In the genomic region with DNA sequence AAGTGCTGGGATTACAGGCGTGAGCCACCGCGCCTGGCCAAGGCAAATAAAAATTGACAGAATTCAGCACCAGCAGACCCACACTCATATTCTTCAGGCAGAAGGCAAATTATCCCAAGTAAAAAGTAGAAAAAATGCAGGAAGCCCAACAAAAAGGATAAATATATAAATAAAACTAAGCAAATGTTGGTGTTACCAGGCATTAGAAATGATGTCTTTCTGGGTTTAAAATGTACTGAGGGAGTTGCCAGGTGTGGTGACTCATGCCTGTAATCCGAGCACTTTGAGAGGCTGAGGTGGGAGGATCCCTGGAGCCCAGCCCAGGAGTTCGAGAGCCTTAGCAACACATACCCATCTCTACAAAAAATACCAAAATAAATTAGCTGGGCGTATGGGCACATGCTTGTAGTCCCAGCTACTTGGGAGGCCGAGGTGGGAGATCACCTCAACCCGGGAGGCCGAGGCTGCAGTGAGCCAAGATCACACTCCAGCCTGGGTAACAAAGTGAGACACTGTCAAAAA, we compare ENCODE assay signal across 6 cellular contexts. TPM values are rescaled to one million over a fixed set of nuclear protein-coding genes. Genes with fewer than 3 reads are reported as not detected.
A peak's percentile ranks its signal among the peaks of the same experiment; 100 is the strongest.
DNase-seq lines count a peak whose midpoint lies in the region; ATAC-seq and TF ChIP-seq lines count a peak whose summit lies in the region.

No MANE protein-coding gene starts in this region.

- no peaks in the 10 kb centered on the region for H3K9me3 ChIP-seq in esophagus muscularis mucosa
- H3K9me3 ChIP-seq in BE2C = no peaks in the 10 kb centered on the region

- H3K36me3 ChIP-seq in esophagus muscularis mucosa = peaks cover 23 to 73% (median 52%) of the 10 kb centered on the region in 4 donors
- H3K36me3 ChIP-seq in BE2C = peaks cover 71% of the 10 kb centered on the region

- peak; percentile 74 for DNase-seq in NCI-H2171 (lab: John Stamatoyannopoulos, UW)
- peak; percentile 98 for DNase-seq in esophagus muscularis mucosa (ENCODE audit: extremely low spot score)
- DNase-seq in stromal cell of bone marrow (ENCODE audit: low read depth) = peak; percentile 93
- no peak for DNase-seq in BE2C

- intact Hi-C loops in esophagus muscularis mucosa (cut with DNase I) = no loop called here

- ATAC-seq in GM21390 (IDR thresholded peaks at IDR 0.05; ENCODE audit: unreplicated experiment) = no peak
- no peak for ATAC-seq in GM21423 (IDR thresholded peaks at IDR 0.05; ENCODE audit: unreplicated experiment)

- WGBS in esophagus muscularis mucosa = 36% methylated on average over 9 of the region's 9 CpGs

- no peak for TF ChIP-seq POLR2A in esophagus muscularis mucosa (IDR thresholded peaks at IDR 0.05; ENCODE audit: low read depth)

- TF ChIP-seq EP300 in esophagus muscularis mucosa (IDR thresholded peaks at IDR 0.05) = no peak

- H3K4me3 ChIP-seq in esophagus muscularis mucosa = no peak overlapping the region
- no peak overlapping the region for H3K4me3 ChIP-seq in BE2C (ENCODE audit: low read depth, low read length)

- no peaks in the 10 kb centered on the region for H3K27me3 ChIP-seq in esophagus muscularis mucosa
- H3K27me3 ChIP-seq in BE2C = no peaks in the 10 kb centered on the region

- H3K4me1 ChIP-seq in esophagus muscularis mucosa (peaks cover 35 to 87% (median 82%) of the 10 kb centered on the region in 4 donors), BE2C (no peaks in the 10 kb centered on the region; the same call in 1 of the 2 replicates)

- no peak for TF ChIP-seq CTCF in esophagus muscularis mucosa (IDR thresholded peaks at IDR 0.05)
- TF ChIP-seq CTCF in BE2C (IDR thresholded peaks at IDR 0.05; ENCODE audit: low read depth, low read length) = no peak

- peak overlapping the region; percentile 80 to 84 (median 84) for H3K27ac ChIP-seq in esophagus muscularis mucosa (replicated peaks in 1 of 4)

RNA-seq across cellular contexts. Expression of a gene that starts 6.3 kb away (rescaled TPM):
- 100 to 1,000 TPM in 1 of 4 donors, 10 to 100 TPM in 3; 75.9 to 121 (median 87.8) TPM for total RNA-seq in esophagus muscularis mucosa
- 605 TPM for polyA plus RNA-seq in BE2C (2012; ENCODE audit: insufficient read depth, insufficient read length, low read depth)

RNA-seq across cellular contexts. Expression of a gene that starts 6.4 kb away (rescaled TPM):
- 10 to 100 TPM; 15.4 to 44.9 (median 31.5) TPM for total RNA-seq in esophagus muscularis mucosa
- 25.3 TPM for polyA plus RNA-seq in BE2C (2012; ENCODE audit: insufficient read depth, insufficient read length, low read depth)

RNA-seq across cellular contexts. Expression of a gene that starts 9.8 kb away (rescaled TPM):
- 10 to 100 TPM; 10.3 to 24.7 (median 21.7) TPM for total RNA-seq in esophagus muscularis mucosa
- polyA plus RNA-seq in BE2C (2012; ENCODE audit: insufficient read depth, insufficient read length, low read depth) = 58.9 TPM

RNA-seq across cellular contexts. Expression of a gene that starts 10.5 kb away (rescaled TPM):
- total RNA-seq in esophagus muscularis mucosa = 10 to 100 TPM; 34.8 to 63.2 (median 47.4) TPM
- polyA plus RNA-seq in BE2C (2012; ENCODE audit: insufficient read depth, insufficient read length, low read depth) = 526 TPM

RNA-seq across cellular contexts. Expression of a gene that starts 12.9 kb away (rescaled TPM):
- total RNA-seq in esophagus muscularis mucosa = under 1 TPM in 2 of 4 donors, not detected in 2; 0.17 to 0.32 TPM
- polyA plus RNA-seq in BE2C (2012; ENCODE audit: insufficient read depth, insufficient read length, low read depth) = 8.0 TPM
